ENCODE assay signal across 14 cellular contexts in genomic region chr6:31267504-31268371, GRCh38. TPM values are rescaled to one million over a fixed set of nuclear protein-coding genes. Genes with fewer than 3 reads are reported as not detected.
DNase-seq lines count a peak whose midpoint lies in the region; ATAC-seq and TF ChIP-seq lines count a peak whose summit lies in the region.
"Had no signal": no experiment of that assay in that cellular context is flagged by ENCODE, and none has a peak within 500 bp of the region (broad histone marks: within the 10 kb centered on the region; RNA-seq: fewer than 3 reads in every experiment).

No MANE protein-coding gene starts in this region.

- peak; percentile 7 for ATAC-seq in mucosa of descending colon
- ATAC-seq: psoas muscle had no signal

- no peak for TF ChIP-seq CTCF in HEK293 (tag by site-specific recombination; IDR thresholded peaks at IDR 0.05)
- no peak for TF ChIP-seq CTCF in mucosa of descending colon (IDR thresholded peaks at IDR 0.05)
- no peak for TF ChIP-seq CTCF in tibial nerve (IDR thresholded peaks at IDR 0.05)

- peaks cover 25% of the 10 kb centered on the region for H3K36me3 ChIP-seq in CD8-positive, alpha-beta memory T cell (ENCODE audit: insufficient read depth, low read length)
- H3K36me3 ChIP-seq in HEK293 (ENCODE audit: control insufficient read depth in 2 of 2, insufficient read depth in 1 of 2, low read length in 2 of 2) (peaks cover 19 to 27% of the 10 kb centered on the region in 2 experiments; a peak in 2 of 3 replicates), mucosa of descending colon (ENCODE audit: low read depth) (no peaks in the 10 kb centered on the region), tibial nerve (peaks cover 0 to 5% (median 0%) of the 10 kb centered on the region in 3 donors)

- no peaks in the 10 kb centered on the region for H3K27me3 ChIP-seq in CD8-positive, alpha-beta memory T cell (ENCODE audit: insufficient read depth, low read length, poor library complexity, severe bottlenecking)
- H3K27me3 ChIP-seq in tibial nerve = no peaks in the 10 kb centered on the region
- H3K27me3 ChIP-seq: hepatocyte had no signal

- WGBS in tibial nerve, 2 donors = 51% methylated on average over 7 of the region's 7 CpGs

- H3K27ac ChIP-seq in CD8-positive, alpha-beta memory T cell (ENCODE audit: low read depth, low read length) = no peak overlapping the region
- H3K27ac ChIP-seq in HEK293 (ENCODE audit: extremely low read depth, low read depth, low read length) (no peak overlapping the region), tibial nerve (no peak overlapping the region)
- H3K27ac ChIP-seq: hepatocyte, psoas muscle had no signal

- POLR2A ChIA-PET in CD8-positive, alpha-beta memory T cell (lab: Charles Lee) = interaction anchor here (2.4 to 3.7 kb wide), 2 partner anchors 8 to 86 kb away, joined by 8 to 42 read pairs; no protein-coding TSS in a partner anchor
- POLR2A ChIA-PET in HEK293 (lab: Yijun Ruan, JAX) = no interaction called here

- peaks cover 0 to 20% of the 10 kb centered on the region in 2 donors for H3K27me3 Mint-ChIP-seq in CD8-positive, alpha-beta memory T cell
- no peaks in the 10 kb centered on the region for H3K27me3 Mint-ChIP-seq in activated T-helper 1 cell treated with anti-CD3 and anti-CD28 coated beads, Interleukin-12 subunit alpha, Interleukin-12 subunit beta, Interleukin-2, Interleukin-4 antibody, amounts not matched to agents 30 ng/mL and 10 ng/mL and 1 ng/mL, durations not matched to agents 14 hours and 24 hours and 36 hours (ENCODE audit: insufficient read depth)

- intact Hi-C loops in activated T-helper 1 cell treated with anti-CD3 and anti-CD28 coated beads, Interleukin-12 subunit alpha, Interleukin-12 subunit beta, Interleukin-2, Interleukin-4 antibody, amounts not matched to agents 30 ng/mL and 10 ng/mL and 1 ng/mL, durations not matched to agents 14 hours and 24 hours and 36 hours (cut with micrococcal nuclease) = no loop called here
- intact Hi-C loops in mucosa of descending colon (cut with DNase I, micrococcal nuclease) = no loop called here

- H3K36me3 Mint-ChIP-seq in CD8-positive, alpha-beta memory T cell = peaks cover 18 to 56% (median 33%) of the 10 kb centered on the region in 3 donors
- peaks cover 35% of the 10 kb centered on the region for H3K36me3 Mint-ChIP-seq in activated T-helper 1 cell treated with anti-CD3 and anti-CD28 coated beads, Interleukin-12 subunit alpha, Interleukin-12 subunit beta, Interleukin-2, Interleukin-4 antibody, amounts not matched to agents 30 ng/mL and 10 ng/mL and 1 ng/mL, durations not matched to agents 14 hours and 24 hours and 36 hours (ENCODE audit: low read depth)

- H3K27ac Mint-ChIP-seq in CD8-positive, alpha-beta memory T cell = peak overlapping the region; percentile 36 to 99 (median 84)
- peak overlapping the region; percentile 30 for H3K27ac Mint-ChIP-seq in activated T-helper 1 cell treated with anti-CD3 and anti-CD28 coated beads, Interleukin-12 subunit alpha, Interleukin-12 subunit beta, Interleukin-2, Interleukin-4 antibody, amounts not matched to agents 30 ng/mL and 10 ng/mL and 1 ng/mL, durations not matched to agents 14 hours and 24 hours and 36 hours

- H3K9me3 ChIP-seq in CD8-positive, alpha-beta memory T cell (ENCODE audit: low read length) = no peaks in the 10 kb centered on the region
- H3K9me3 ChIP-seq in HEK293 (ENCODE audit: control insufficient read depth, insufficient read depth, low read depth, low read length) (no peaks in the 10 kb centered on the region), mucosa of descending colon (peaks cover 13% of the 10 kb centered on the region), tibial nerve (peaks cover 0 to 3% (median 0%) of the 10 kb centered on the region in 4 donors)
- H3K9me3 ChIP-seq: Caco-2, psoas muscle had no signal

- peaks cover 34% of the 10 kb centered on the region for H3K4me1 ChIP-seq in CD8-positive, alpha-beta memory T cell (ENCODE audit: insufficient read depth, low read length)
- H3K4me1 ChIP-seq in HEK293 (ENCODE audit: control insufficient read depth, insufficient read depth, low read length) (no peaks in the 10 kb centered on the region), mucosa of descending colon (ENCODE audit: low read depth) (peaks cover 24% of the 10 kb centered on the region), tibial nerve (peaks cover 0 to 3% (median 0%) of the 10 kb centered on the region in 4 donors)
- H3K4me1 ChIP-seq: Caco-2, psoas muscle had no signal

- H3K9me3 Mint-ChIP-seq in CD8-positive, alpha-beta memory T cell = peaks cover 6 to 15% (median 13%) of the 10 kb centered on the region in 5 donors
- H3K9me3 Mint-ChIP-seq in activated T-helper 1 cell treated with anti-CD3 and anti-CD28 coated beads, Interleukin-12 subunit alpha, Interleukin-12 subunit beta, Interleukin-2, Interleukin-4 antibody, amounts not matched to agents 30 ng/mL and 10 ng/mL and 1 ng/mL, durations not matched to agents 14 hours and 24 hours and 36 hours = no peaks in the 10 kb centered on the region

- no peak for TF ChIP-seq POLR2A in tibial nerve (IDR thresholded peaks at IDR 0.05)

- CTCF ChIA-PET in CD8-positive, alpha-beta memory T cell (lab: Charles Lee) = no interaction called here
- CTCF ChIA-PET in HEK293 (lab: Yijun Ruan, JAX) = interaction anchor here (1.3 kb wide), 1 partner anchor 99 kb away, joined by 3 read pairs; no protein-coding TSS in a partner anchor

- H3K4me3 Mint-ChIP-seq in CD8-positive, alpha-beta memory T cell = peak overlapping the region; percentile 94 to 100 (median 98)
- peak overlapping the region; percentile 4 for H3K4me3 Mint-ChIP-seq in activated T-helper 1 cell treated with anti-CD3 and anti-CD28 coated beads, Interleukin-12 subunit alpha, Interleukin-12 subunit beta, Interleukin-2, Interleukin-4 antibody, amounts not matched to agents 30 ng/mL and 10 ng/mL and 1 ng/mL, durations not matched to agents 14 hours and 24 hours and 36 hours
- H3K4me3 Mint-ChIP-seq: H9 had no signal

- no peak overlapping the region for H3K4me3 ChIP-seq in CD8-positive, alpha-beta memory T cell (ENCODE audit: low read length)
- H3K4me3 ChIP-seq in HEK293 (ENCODE audit: low read depth, low read length) (no peak overlapping the region), mucosa of descending colon (no peak overlapping the region), tibial nerve (no peak overlapping the region)
- H3K4me3 ChIP-seq: hepatocyte, psoas muscle had no signal

- peaks cover 40 to 59% (median 47%) of the 10 kb centered on the region in 3 donors for H3K4me1 Mint-ChIP-seq in CD8-positive, alpha-beta memory T cell
- H3K4me1 Mint-ChIP-seq in activated T-helper 1 cell treated with anti-CD3 and anti-CD28 coated beads, Interleukin-12 subunit alpha, Interleukin-12 subunit beta, Interleukin-2, Interleukin-4 antibody, amounts not matched to agents 30 ng/mL and 10 ng/mL and 1 ng/mL, durations not matched to agents 14 hours and 24 hours and 36 hours (ENCODE audit: low read depth) = peaks cover 24% of the 10 kb centered on the region

- no peak for TF ChIP-seq EP300 in tibial nerve (IDR thresholded peaks at IDR 0.05)

- peak in 3 of 5 donors; percentile 24 to 54 (median 33) for DNase-seq in CD8-positive, alpha-beta memory T cell
- no peak for DNase-seq in activated T-helper 1 cell treated with anti-CD3 and anti-CD28 coated beads, Interleukin-12 subunit alpha, Interleukin-12 subunit beta, Interleukin-2, Interleukin-4 antibody, amounts not matched to agents 30 ng/mL and 10 ng/mL and 1 ng/mL, durations not matched to agents 14 hours and 24 hours and 36 hours (ENCODE audit: low spot score)
- DNase-seq in mucosa of descending colon (peak in 1 of 3 donors; percentile 52), NCI-H748 treated with DMSO at 0.1 percent for 48 hours (lab: John Stamatoyannopoulos, UW) (no peak), CD1c-positive myeloid dendritic cell (ENCODE audit: extremely low spot score) (no peak), tibial nerve (ENCODE audit: low spot score in 2 of 2) (no peak), cerebellar cortex (ENCODE audit: low spot score) (no peak)
- DNase-seq: Caco-2, H9, mammary epithelial cell, NCI-H1105, psoas muscle had no signal

TF ChIP-seq in HEK293, 187 proteins besides CTCF, POLR2A, EP300 and RAD21 (continues in another document):
- TF ChIP-seq PRDM1 (tag by site-specific recombination; IDR thresholded peaks at IDR 0.05) = no peak
- TF ChIP-seq ZBTB17 (tag by site-specific recombination; IDR thresholded peaks at IDR 0.05) = peak; percentile 60
- no peak for TF ChIP-seq ZNF266 (tag by site-specific recombination; IDR thresholded peaks at IDR 0.05; ENCODE audit: low read depth)
- no peak for TF ChIP-seq OSR2 (tag by site-specific recombination; IDR thresholded peaks at IDR 0.05)
- peak; percentile 33; the same call in 1 of the 2 replicates for TF ChIP-seq ZBTB44 (tag by site-specific recombination; IDR thresholded peaks at IDR 0.05)
- no peak for TF ChIP-seq ZNF560 (tag by site-specific recombination; IDR thresholded peaks at IDR 0.05; ENCODE audit: borderline replicate concordance)

RNA-seq across cellular contexts. Expression of gene HLA-C, which starts 4.2 kb away (rescaled TPM):
- total RNA-seq in CD8-positive, alpha-beta memory T cell = 100 to 1,000 TPM; 823 to 860 TPM
- polyA plus RNA-seq in CD8-positive, alpha-beta memory T cell = 4,018 TPM
- 944 and 984 TPM in 2 replicates for total RNA-seq in activated T-helper 1 cell treated with anti-CD3 and anti-CD28 coated beads, Interleukin-12 subunit alpha, Interleukin-12 subunit beta, Interleukin-2, Interleukin-4 antibody, amounts not matched to agents 30 ng/mL and 10 ng/mL and 1 ng/mL, durations not matched to agents 14 hours and 24 hours and 36 hours
- total RNA-seq in mucosa of descending colon (1,000 to 10,000 TPM in 2 of 3 donors, 100 to 1,000 TPM in 1; 965 to 2,616 (median 1,478) TPM), tibial nerve (100 to 1,000 TPM; 148 to 482 (median 409) TPM)

Comparison
In these comparisons a context has a peak if more than half of its experiments do, and no peak if none do; other contexts are left out.
1. DNase-seq: peak in CD8-positive, alpha-beta memory T cell (3 of 5); none in activated T-helper 1 cell treated with anti-CD3 and anti-CD28 coated beads, Interleukin-12 subunit alpha, Interleukin-12 subunit beta, Interleukin-2, Interleukin-4 antibody, amounts not matched to agents 30 ng/mL and 10 ng/mL and 1 ng/mL, durations not matched to agents 14 hours and 24 hours and 36 hours (single experiment), NCI-H748 treated with DMSO at 0.1 percent for 48 hours (single experiment), CD1c-positive myeloid dendritic cell (single experiment), tibial nerve (0 of 2) and cerebellar cortex (single experiment).